In genomic region chrX:136745215-136746173, GRCh38 we compare ENCODE assay signal across 1 cellular context.
TF ChIP-seq lines count a peak whose summit lies in the region.

No MANE protein-coding gene starts in this region.

TF ChIP-seq in GM23338, 12 proteins besides CTCF, POLR2A, EP300 and RAD21:
- TF ChIP-seq ETS1 (IDR thresholded peaks at IDR 0.05): no peak
- TF ChIP-seq REST (IDR thresholded peaks at IDR 0.05; ENCODE audit: unreplicated experiment): no peak
- no peak for TF ChIP-seq STAT1 (IDR thresholded peaks at IDR 0.05; ENCODE audit: unreplicated experiment)
- no peak for TF ChIP-seq NANOG (IDR thresholded peaks at IDR 0.05; ENCODE audit: borderline replicate concordance)
- TF ChIP-seq EZH2phosphoT487 (IDR thresholded peaks at IDR 0.05; ENCODE audit: unreplicated experiment): no peak
- TF ChIP-seq, protein P1, sequence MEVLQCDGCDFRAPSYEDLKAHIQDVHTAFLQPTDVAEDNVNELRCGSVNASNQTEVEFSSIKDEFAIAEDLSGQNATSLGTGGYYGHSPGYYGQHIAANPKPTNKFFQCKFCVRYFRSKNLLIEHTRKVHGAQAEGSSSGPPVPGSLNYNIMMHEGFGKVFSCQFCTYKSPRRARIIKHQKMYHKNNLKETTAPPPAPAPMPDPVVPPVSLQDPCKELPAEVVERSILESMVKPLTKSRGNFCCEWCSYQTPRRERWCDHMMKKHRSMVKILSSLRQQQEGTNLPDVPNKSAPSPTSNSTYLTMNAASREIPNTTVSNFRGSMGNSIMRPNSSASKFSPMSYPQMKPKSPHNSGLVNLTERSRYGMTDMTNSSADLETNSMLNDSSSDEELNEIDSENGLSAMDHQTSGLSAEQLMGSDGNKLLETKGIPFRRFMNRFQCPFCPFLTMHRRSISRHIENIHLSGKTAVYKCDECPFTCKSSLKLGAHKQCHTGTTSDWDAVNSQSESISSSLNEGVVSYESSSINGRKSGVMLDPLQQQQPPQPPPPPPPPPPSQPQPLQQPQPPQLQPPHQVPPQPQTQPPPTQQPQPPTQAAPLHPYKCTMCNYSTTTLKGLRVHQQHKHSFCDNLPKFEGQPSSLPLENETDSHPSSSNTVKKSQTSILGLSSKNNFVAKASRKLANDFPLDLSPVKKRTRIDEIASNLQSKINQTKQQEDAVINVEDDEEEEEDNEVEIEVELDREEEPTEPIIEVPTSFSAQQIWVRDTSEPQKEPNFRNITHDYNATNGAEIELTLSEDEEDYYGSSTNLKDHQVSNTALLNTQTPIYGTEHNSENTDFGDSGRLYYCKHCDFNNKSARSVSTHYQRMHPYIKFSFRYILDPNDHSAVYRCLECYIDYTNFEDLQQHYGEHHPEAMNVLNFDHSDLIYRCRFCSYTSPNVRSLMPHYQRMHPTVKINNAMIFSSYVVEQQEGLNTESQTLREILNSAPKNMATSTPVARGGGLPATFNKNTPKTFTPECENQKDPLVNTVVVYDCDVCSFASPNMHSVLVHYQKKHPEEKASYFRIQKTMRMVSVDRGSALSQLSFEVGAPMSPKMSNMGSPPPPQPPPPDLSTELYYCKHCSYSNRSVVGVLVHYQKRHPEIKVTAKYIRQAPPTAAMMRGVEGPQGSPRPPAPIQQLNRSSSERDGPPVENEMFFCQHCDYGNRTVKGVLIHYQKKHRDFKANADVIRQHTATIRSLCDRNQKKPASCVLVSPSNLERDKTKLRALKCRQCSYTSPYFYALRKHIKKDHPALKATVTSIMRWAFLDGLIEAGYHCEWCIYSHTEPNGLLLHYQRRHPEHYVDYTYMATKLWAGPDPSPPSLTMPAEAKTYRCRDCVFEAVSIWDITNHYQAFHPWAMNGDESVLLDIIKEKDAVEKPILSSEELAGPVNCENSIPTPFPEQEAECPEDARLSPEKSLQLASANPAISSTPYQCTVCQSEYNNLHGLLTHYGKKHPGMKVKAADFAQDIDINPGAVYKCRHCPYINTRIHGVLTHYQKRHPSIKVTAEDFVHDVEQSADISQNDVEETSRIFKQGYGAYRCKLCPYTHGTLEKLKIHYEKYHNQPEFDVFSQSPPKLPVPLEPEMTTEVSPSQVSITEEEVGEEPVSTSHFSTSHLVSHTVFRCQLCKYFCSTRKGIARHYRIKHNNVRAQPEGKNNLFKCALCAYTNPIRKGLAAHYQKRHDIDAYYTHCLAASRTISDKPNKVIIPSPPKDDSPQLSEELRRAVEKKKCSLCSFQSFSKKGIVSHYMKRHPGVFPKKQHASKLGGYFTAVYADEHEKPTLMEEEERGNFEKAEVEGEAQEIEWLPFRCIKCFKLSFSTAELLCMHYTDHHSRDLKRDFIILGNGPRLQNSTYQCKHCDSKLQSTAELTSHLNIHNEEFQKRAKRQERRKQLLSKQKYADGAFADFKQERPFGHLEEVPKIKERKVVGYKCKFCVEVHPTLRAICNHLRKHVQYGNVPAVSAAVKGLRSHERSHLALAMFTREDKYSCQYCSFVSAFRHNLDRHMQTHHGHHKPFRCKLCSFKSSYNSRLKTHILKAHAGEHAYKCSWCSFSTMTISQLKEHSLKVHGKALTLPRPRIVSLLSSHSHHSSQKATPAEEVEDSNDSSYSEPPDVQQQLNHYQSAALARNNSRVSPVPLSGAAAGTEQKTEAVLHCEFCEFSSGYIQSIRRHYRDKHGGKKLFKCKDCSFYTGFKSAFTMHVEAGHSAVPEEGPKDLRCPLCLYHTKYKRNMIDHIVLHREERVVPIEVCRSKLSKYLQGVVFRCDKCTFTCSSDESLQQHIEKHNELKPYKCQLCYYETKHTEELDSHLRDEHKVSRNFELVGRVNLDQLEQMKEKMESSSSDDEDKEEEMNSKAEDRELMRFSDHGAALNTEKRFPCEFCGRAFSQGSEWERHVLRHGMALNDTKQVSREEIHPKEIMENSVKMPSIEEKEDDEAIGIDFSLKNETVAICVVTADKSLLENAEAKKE (CRISPR knock-in tag; IDR thresholded peaks at IDR 0.05): no peak
- no peak for TF ChIP-seq EZH2 (IDR thresholded peaks at IDR 0.05; ENCODE audit: low read depth, unreplicated experiment)
- no peak for TF ChIP-seq ZNF114 (CRISPR knock-in tag; IDR thresholded peaks at IDR 0.05)
- TF ChIP-seq ZNF331 (CRISPR knock-in tag; IDR thresholded peaks at IDR 0.05; ENCODE audit: low read depth): no peak
- no peak for TF ChIP-seq POLR2AphosphoS5 (IDR thresholded peaks at IDR 0.05; ENCODE audit: low read depth)
- no peak for TF ChIP-seq CREB1 (CRISPR knock-in tag; IDR thresholded peaks at IDR 0.05; ENCODE audit: low read depth)
- TF ChIP-seq JUNB (IDR thresholded peaks at IDR 0.05; ENCODE audit: unreplicated experiment): no peak
